14 cellular contexts compared by ENCODE assay signal in genomic region chr4:38610844-38611550, GRCh38. TPM values are rescaled to one million over a fixed set of nuclear protein-coding genes. Genes with fewer than 3 reads are reported as not detected.
DNase-seq lines count a peak whose midpoint lies in the region; ATAC-seq and TF ChIP-seq lines count a peak whose summit lies in the region.
"Had no signal": no experiment of that assay in that cellular context is flagged by ENCODE, and none has a peak within 500 bp of the region (broad histone marks: within the 10 kb centered on the region; RNA-seq: fewer than 3 reads in every experiment).

No MANE protein-coding gene starts in this region.

- DNase-seq in Ammon's horn (ENCODE audit: low spot score) (peak; percentile 57), NCI-H2227 (lab: John Stamatoyannopoulos, UW; ENCODE audit: unreplicated experiment) (peak; percentile 6), globus pallidus (ENCODE audit: low spot score) (peak; percentile 51), osteoblast (ENCODE audit: insufficient read length, low spot score, missing footprints) (no peak), cerebellum (ENCODE audit: low spot score) (no peak), HFFc6 (no peak), DMS 273 treated with DMSO at 0.1 percent for 48 hours (lab: John Stamatoyannopoulos, UW) (no peak)
- DNase-seq: activated CD4-positive, alpha-beta T cell treated with anti-CD3 and anti-CD28 coated beads, Interleukin-2, amount 50 U/mL, for 4 hours; activated gamma-delta T cell treated with Interleukin-2 at 50 U/mL for 16 hours; central memory CD4-positive, alpha-beta T cell; NCI-H748 treated with DMSO at 0.1 percent for 48 hours; retina had no signal

- no peaks in the 10 kb centered on the region for H3K36me3 ChIP-seq in osteoblast (ENCODE audit: insufficient read depth, low read length)

- H3K9me3 Mint-ChIP-seq in HFFc6: no peaks in the 10 kb centered on the region

- no peaks in the 10 kb centered on the region for H3K4me1 ChIP-seq in osteoblast (ENCODE audit: insufficient read depth, low read length)

- peak overlapping the region; percentile 63 for H2AFZ ChIP-seq in osteoblast (ENCODE audit: low read length)

- H3K79me2 ChIP-seq in osteoblast (ENCODE audit: insufficient read depth, low read length): no peaks in the 10 kb centered on the region

- TF ChIP-seq CTCF in osteoblast (IDR thresholded peaks at IDR 0.05; ENCODE audit: extremely low read depth, low read depth, low read length) (no peak), HFFc6 (IDR thresholded peaks at IDR 0.05) (no peak)

- H4K20me1 ChIP-seq in osteoblast (ENCODE audit: insufficient read depth, low read length): no peaks in the 10 kb centered on the region

- no peak overlapping the region for H3K4me3 Mint-ChIP-seq in HFFc6

- H3K27ac ChIP-seq in osteoblast (ENCODE audit: low read depth, low read length): no peak overlapping the region

- H3K9me3 ChIP-seq in osteoblast (ENCODE audit: low read depth, low read length): no peaks in the 10 kb centered on the region

- peaks cover 6% of the 10 kb centered on the region for H3K27me3 Mint-ChIP-seq in HFFc6 (ENCODE audit: insufficient read depth)

- peak overlapping the region; percentile 62 for H3K4me2 ChIP-seq in osteoblast (ENCODE audit: insufficient read depth, low read length)

- H3K27ac Mint-ChIP-seq in HFFc6: no peak overlapping the region

- no peaks in the 10 kb centered on the region; the same call in 1 of the 2 replicates for H3K4me1 Mint-ChIP-seq in HFFc6 (ENCODE audit: low read depth)

- no peaks in the 10 kb centered on the region for H3K27me3 ChIP-seq in osteoblast (ENCODE audit: insufficient read depth, low read length)

- ATAC-seq in esophagus mucosa: no peak
- ATAC-seq: SK-N-SH treated with all-trans-retinoic acid at 6 μM for 48 hours had no signal

- no peaks in the 10 kb centered on the region for H3K36me3 Mint-ChIP-seq in HFFc6 (ENCODE audit: low read depth)

- peak overlapping the region; percentile 48 for H3K4me3 ChIP-seq in osteoblast (ENCODE audit: insufficient read depth, low read length)

RNA-seq across cellular contexts. Expression of gene KLF3, which starts 53.0 kb away (rescaled TPM):
- total RNA-seq in osteoblast (25.3 and 27.7 TPM in 2 replicates), cerebellum (24.8 TPM), esophagus mucosa (77.8 TPM)
- 10 to 100 TPM; 10.7 to 17.1 (median 14.0) TPM for total RNA-seq in HFFc6 (2021; fragmentation: NEBNext Ultra II Directional; extraction: Animal tissue kit (Norgen Biotek cat#: 25700))

Comparison
In these comparisons a context has a peak if more than half of its experiments do, and no peak if none do; other contexts are left out.
1. DNase-seq: peak in Ammon's horn (single experiment), NCI-H2227 (single experiment) and globus pallidus (single experiment); none in osteoblast (single experiment), cerebellum (single experiment), HFFc6 (single experiment) and DMS 273 treated with DMSO at 0.1 percent for 48 hours (single experiment).